In the genomic region with DNA sequence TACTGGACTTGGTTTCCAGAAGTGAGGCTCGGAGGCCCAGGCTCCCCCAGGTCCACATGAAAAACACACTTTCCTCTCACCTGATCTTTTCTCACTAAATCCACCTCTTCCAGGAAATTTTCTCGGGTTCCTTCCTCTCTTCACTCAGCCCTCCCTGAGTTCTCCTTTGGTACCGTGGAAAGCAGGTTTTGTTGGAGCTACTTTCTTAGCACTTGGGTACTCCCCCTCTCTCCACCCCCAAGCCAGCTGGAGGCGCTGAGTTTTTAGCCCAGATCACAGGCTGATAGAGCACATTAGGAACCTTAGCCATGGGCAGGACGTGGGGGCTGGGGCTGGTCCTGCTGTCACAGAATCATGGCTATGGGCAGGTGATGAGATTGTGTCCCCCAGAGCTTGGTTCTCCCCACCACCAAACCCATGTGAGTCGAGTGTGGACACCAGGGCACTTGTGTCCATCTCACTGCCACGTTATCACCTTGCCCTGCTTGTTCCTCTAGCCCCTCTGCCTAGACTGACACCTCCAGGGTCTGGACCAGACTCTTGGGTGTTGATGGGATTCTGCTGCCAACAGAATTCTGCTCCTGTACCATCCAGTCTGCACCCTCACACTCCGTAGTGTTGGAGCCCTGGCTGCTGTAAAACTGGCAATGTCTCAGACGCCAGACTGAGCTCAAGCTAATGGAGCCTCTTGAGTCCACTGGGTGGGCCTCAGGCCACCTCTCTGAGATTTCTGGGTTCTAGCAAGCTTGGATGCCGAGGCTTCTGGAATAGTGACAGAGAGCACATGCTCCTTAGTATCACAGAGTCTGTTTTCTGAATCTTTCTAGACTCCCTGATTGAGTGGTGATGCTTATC, we compare ENCODE assay signal across 25 cellular contexts.
"Had no signal": no experiment of that assay in that cellular context is flagged by ENCODE, and none has a peak within 500 bp of the region (broad histone marks: within the 10 kb centered on the region; RNA-seq: fewer than 3 reads in every experiment).

No MANE protein-coding gene starts in this region.

- H3K27ac Mint-ChIP-seq: activated CD4-positive, alpha-beta memory T cell treated with anti-CD3 and anti-CD28 coated beads, Interleukin-2, amount 10 ng/mL, durations not matched to agents 7 days and 5 days; activated naive CD4-positive, alpha-beta T cell treated with anti-CD3 and anti-CD28 coated beads, Interleukin-2, amount 50 U/mL, for 72 hours; activated T-cell treated with anti-CD3 and anti-CD28 coated beads, Interleukin-2, amount 50 U/mL, for 24 hours; dendritic cell treated with granulocyte-macrophage colony-stimulating factor and Interleukin-4, amounts not matched to agents 40 ng/mL and 50 ng/mL, for 4 days; memory B cell; naive thymus-derived CD8-positive, alpha-beta T cell; T-helper 1 cell treated with Interleukin-12 subunit alpha and Interleukin-12 subunit beta and Interleukin-4 antibody, amounts not matched to agents 30 μg/mL and 1 μg/mL, for 36 hours had no signal

- H3K9me3 Mint-ChIP-seq: activated CD4-positive, alpha-beta memory T cell treated with anti-CD3 and anti-CD28 coated beads, Interleukin-2, amount 10 ng/mL, durations not matched to agents 7 days and 5 days; activated naive CD4-positive, alpha-beta T cell treated with anti-CD3 and anti-CD28 coated beads, Interleukin-2, amount 50 U/mL, for 72 hours; dendritic cell treated with granulocyte-macrophage colony-stimulating factor and Interleukin-4, amounts not matched to agents 40 ng/mL and 50 ng/mL, for 4 days; memory B cell; naive thymus-derived CD8-positive, alpha-beta T cell; stimulated activated naive CD8-positive, alpha-beta T cell treated with anti-CD3 and anti-CD28 coated beads, Interleukin-15, amount 100 ng/mL, for 72 hours; T-helper 1 cell treated with Interleukin-12 subunit alpha and Interleukin-12 subunit beta and Interleukin-4 antibody, amounts not matched to agents 30 μg/mL and 1 μg/mL, for 36 hours had no signal

- H3K4me3 Mint-ChIP-seq: activated CD4-positive, alpha-beta memory T cell treated with anti-CD3 and anti-CD28 coated beads, Interleukin-2, amount 10 ng/mL, durations not matched to agents 7 days and 5 days; activated T-cell treated with anti-CD3 and anti-CD28 coated beads, Interleukin-2, amount 50 U/mL, for 24 hours; dendritic cell treated with granulocyte-macrophage colony-stimulating factor and Interleukin-4, amounts not matched to agents 40 ng/mL and 50 ng/mL, for 4 days; memory B cell; naive thymus-derived CD8-positive, alpha-beta T cell; stimulated activated naive CD8-positive, alpha-beta T cell treated with anti-CD3 and anti-CD28 coated beads, Interleukin-15, amount 100 ng/mL, for 72 hours; T-helper 1 cell treated with Interleukin-12 subunit alpha and Interleukin-12 subunit beta and Interleukin-4 antibody, amounts not matched to agents 30 μg/mL and 1 μg/mL, for 36 hours; type B pancreatic cell had no signal

- H3K36me3 Mint-ChIP-seq: memory B cell; naive thymus-derived CD8-positive, alpha-beta T cell; type B pancreatic cell had no signal

- H3K36me3 ChIP-seq: breast epithelium, esophagus squamous epithelium, heart right ventricle, right lobe of liver, vagina, WERI-Rb-1 had no signal

- H3K9me3 ChIP-seq: breast epithelium, esophagus squamous epithelium, heart right ventricle, right lobe of liver, vagina had no signal

- H3K27me3 Mint-ChIP-seq: activated CD4-positive, alpha-beta memory T cell treated with anti-CD3 and anti-CD28 coated beads, Interleukin-2, amount 10 ng/mL, durations not matched to agents 7 days and 5 days had no signal

- ATAC-seq: activated CD4-positive, CD25-positive, alpha-beta regulatory T cell treated with anti-CD3 and anti-CD28 coated beads, Interleukin-2, amount 50 U/mL, for 24 hours; activated naive CD4-positive, alpha-beta T cell treated with anti-CD3 and anti-CD28 coated beads, Interleukin-2, amount 50 U/mL, for 72 hours; heart right ventricle; naive thymus-derived CD8-positive, alpha-beta T cell; right lobe of liver; stimulated activated naive CD8-positive, alpha-beta T cell treated with anti-CD3 and anti-CD28 coated beads, Interleukin-15, amount 100 ng/mL, for 72 hours had no signal

- H3K27ac ChIP-seq: breast epithelium, esophagus squamous epithelium, heart right ventricle, right lobe of liver, vagina, WERI-Rb-1 had no signal

- H3K27me3 ChIP-seq: breast epithelium, right lobe of liver, vagina had no signal

- H3K4me1 ChIP-seq: breast epithelium, right lobe of liver, vagina had no signal

- DNase-seq: activated CD4-positive, alpha-beta memory T cell treated with anti-CD3 and anti-CD28 coated beads, Interleukin-2, amount 10 ng/mL, durations not matched to agents 7 days and 5 days; activated CD4-positive, alpha-beta T cell treated with anti-CD3 and anti-CD28 coated beads for 48 hours; activated gamma-delta T cell treated with Interleukin-2 at 50 U/mL for 16 hours; activated T-cell treated with anti-CD3 and anti-CD28 coated beads, Interleukin-2, amount 50 U/mL, for 24 hours; central memory CD4-positive, alpha-beta T cell; esophagus squamous epithelium; foreskin melanocyte; heart right ventricle; naive thymus-derived CD8-positive, alpha-beta T cell; right lobe of liver; stimulated activated CD4-positive, alpha-beta T cell treated with anti-CD3 and anti-CD28 coated beads, Interleukin-12 subunit alpha, Interleukin-12 subunit beta, amount 100 ng/mL, for 4 hours; stimulated activated CD4-positive, alpha-beta T cell treated with anti-CD3 and anti-CD28 coated beads, Interleukin-4, amount 100 ng/mL, for 1 hour; stimulated activated naive CD8-positive, alpha-beta T cell treated with anti-CD3 and anti-CD28 coated beads, Interleukin-15, amount 100 ng/mL, for 72 hours; substantia nigra; SW 1271; T-helper 9 cell; WERI-Rb-1 had no signal

- H3K4me3 ChIP-seq: breast epithelium, esophagus squamous epithelium, heart right ventricle, right lobe of liver, vagina had no signal
